In genomic region chr19:17391371-17392151, GRCh38 we compare ENCODE assay signal across 9 cellular contexts. TPM values are rescaled to one million over a fixed set of nuclear protein-coding genes. Genes with fewer than 3 reads are reported as not detected.
A peak's percentile ranks its signal among the peaks of the same experiment; 100 is the strongest.
DNase-seq lines count a peak whose midpoint lies in the region; ATAC-seq and TF ChIP-seq lines count a peak whose summit lies in the region.
"Had no signal": no experiment of that assay in that cellular context is flagged by ENCODE, and none has a peak within 500 bp of the region (broad histone marks: within the 10 kb centered on the region; RNA-seq: fewer than 3 reads in every experiment).

No MANE protein-coding gene starts in this region.

- H3K14ac ChIP-seq in H9 (ENCODE audit: insufficient read depth, low read length): no peak overlapping the region

- H3K4me1 Mint-ChIP-seq in H9: peaks cover 12 to 14% of the 10 kb centered on the region in 2 experiments
- H3K4me1 Mint-ChIP-seq in stimulated activated memory B cell treated with anti-CD40 and anti-IgM and Interleukin-4, amounts not matched to agents 10 μg/mL and 1 μg/mL and 100 μg/mL, for 72 hours: peaks cover 25% of the 10 kb centered on the region

- H3K79me2 ChIP-seq in H9 (ENCODE audit: insufficient read depth, low read length) (no peaks in the 10 kb centered on the region), SU-DHL-6 (ENCODE audit: insufficient read depth, low read length) (no peaks in the 10 kb centered on the region)

- H2AK5ac ChIP-seq in H9 (ENCODE audit: insufficient read length, low read length): no peak overlapping the region

- peak overlapping the region; percentile 82 to 90 for H3K4me3 Mint-ChIP-seq in H9
- peak overlapping the region; percentile 53 for H3K4me3 Mint-ChIP-seq in stimulated activated memory B cell treated with anti-CD40 and anti-IgM and Interleukin-4, amounts not matched to agents 10 μg/mL and 1 μg/mL and 100 μg/mL, for 72 hours

- no peak overlapping the region for H4K5ac ChIP-seq in H9 (ENCODE audit: insufficient read length, low read depth, low read length)

- peak overlapping the region in 1 of 3 experiments; percentile 47; a peak in 1 of 7 replicates for H3K27ac Mint-ChIP-seq in H9
- H3K27ac Mint-ChIP-seq in stimulated activated memory B cell treated with anti-CD40 and anti-IgM and Interleukin-4, amounts not matched to agents 10 μg/mL and 1 μg/mL and 100 μg/mL, for 72 hours: no peak overlapping the region

- H2BK120ac ChIP-seq in H9 (ENCODE audit: low read depth, low read length, poor library complexity, severe bottlenecking): no peak overlapping the region

- H3K9ac ChIP-seq in H9 (ENCODE audit: extremely low read depth, insufficient read length, low read length) (no peak overlapping the region), SU-DHL-6 (ENCODE audit: low read length) (peak overlapping the region; percentile 15; the same call in 1 of the 2 replicates)

- H3K79me1 ChIP-seq in H9 (ENCODE audit: insufficient read depth, low read depth, low read length, poor library complexity, severe bottlenecking): no peaks in the 10 kb centered on the region

- H3K27me3 ChIP-seq in H9 (ENCODE audit: insufficient read depth, low read length): no peaks in the 10 kb centered on the region
- H3K27me3 ChIP-seq in SU-DHL-6 (ENCODE audit: low read length): no peaks in the 10 kb centered on the region
- H3K27me3 ChIP-seq in right cardiac atrium (ENCODE audit: control insufficient read depth, insufficient read depth): no peaks in the 10 kb centered on the region

- H3K9me2 ChIP-seq in SU-DHL-6 (replicated peaks; ENCODE audit: insufficient read depth, low read length): no peaks in the 10 kb centered on the region

- H3T11ph ChIP-seq in H9 (ENCODE audit: low read length): no peak overlapping the region

- H3K23ac ChIP-seq in H9 (ENCODE audit: insufficient read length, low read depth, low read length): no peak overlapping the region

- peaks cover 0 to 2% (median 0%) of the 10 kb centered on the region in 3 experiments; a peak in 2 of 7 replicates for H3K36me3 Mint-ChIP-seq in H9 (ENCODE audit: insufficient read depth in 1 of 3, low read depth in 3 of 3)
- peaks cover 6% of the 10 kb centered on the region for H3K36me3 Mint-ChIP-seq in stimulated activated memory B cell treated with anti-CD40 and anti-IgM and Interleukin-4, amounts not matched to agents 10 μg/mL and 1 μg/mL and 100 μg/mL, for 72 hours

- H3K9me3 Mint-ChIP-seq in H9: peaks cover 9 to 10% of the 10 kb centered on the region in 2 experiments
- peaks cover 3% of the 10 kb centered on the region for H3K9me3 Mint-ChIP-seq in stimulated activated memory B cell treated with anti-CD40 and anti-IgM and Interleukin-4, amounts not matched to agents 10 μg/mL and 1 μg/mL and 100 μg/mL, for 72 hours

- H3K4me2 ChIP-seq in H9 (ENCODE audit: insufficient read depth, insufficient read length, low read length) (peak overlapping the region; percentile 88), SU-DHL-6 (ENCODE audit: low read depth, low read length, poor library complexity, severe bottlenecking) (peak overlapping the region; percentile 67)

- H3K4me3 ChIP-seq in SU-DHL-6 (ENCODE audit: insufficient read depth, low read length, poor library complexity, severe bottlenecking) (peak overlapping the region; percentile 30), right cardiac atrium (ENCODE audit: low read length) (peak overlapping the region; percentile 35)

- no peak overlapping the region for H3K56ac ChIP-seq in H9 (ENCODE audit: insufficient read length, low read depth, low read length)

- no peak overlapping the region for H3K4ac ChIP-seq in H9 (ENCODE audit: low read depth, low read length)

- H3K23me2 ChIP-seq in H9 (ENCODE audit: insufficient read length, low read depth, low read length, poor library complexity, severe bottlenecking): peaks cover 14% of the 10 kb centered on the region

- H2BK5ac ChIP-seq in H9 (ENCODE audit: insufficient read length, low read length): no peak overlapping the region

- H2BK12ac ChIP-seq in H9 (ENCODE audit: insufficient read length, low read depth, low read length): no peak overlapping the region

- intact Hi-C loops in right cardiac atrium (cut with DNase I): loop anchor here in 2 of 4 donors (10.0 kb wide), 3 partner anchors 63 to 97 kb away; partner anchors contain the start of gene NXNL1 (in 1 of the 2)

- H3K9me3 ChIP-seq in H9 (ENCODE audit: control insufficient read depth, low read depth, low read length) (no peaks in the 10 kb centered on the region), SU-DHL-6 (ENCODE audit: insufficient read depth, low read length) (no peaks in the 10 kb centered on the region), right cardiac atrium (ENCODE audit: control insufficient read depth, low read length) (no peaks in the 10 kb centered on the region)

- H3K27ac ChIP-seq in H9 (ENCODE audit: insufficient read length, low read depth, low read length): no peak overlapping the region
- no peak overlapping the region for H3K27ac ChIP-seq in SU-DHL-6 (ENCODE audit: low read depth, low read length)
- H3K27ac ChIP-seq in right cardiac atrium (ENCODE audit: low read length): no peak overlapping the region

- H4K91ac ChIP-seq in H9 (ENCODE audit: insufficient read length, low read depth, low read length): no peak overlapping the region

- ATAC-seq in right cardiac atrium (no peak), HG02970 (IDR thresholded peaks at IDR 0.05; ENCODE audit: low FRiP score, unreplicated experiment) (no peak)
- no peak for ATAC-seq in stimulated activated memory B cell treated with anti-CD40 and anti-IgM and Interleukin-4, amounts not matched to agents 10 μg/mL and 1 μg/mL and 100 μg/mL, for 72 hours

- DNase-seq in Ammon's horn (ENCODE audit: low spot score) (peak; percentile 37), H9 (peak; percentile 38), right cardiac atrium (peak in 1 of 3 donors; percentile 31), NCI-H187 treated with DMSO at 0.1 percent for 48 hours (lab: John Stamatoyannopoulos, UW) (no peak), EL (no peak)

- H3K4me1 ChIP-seq in H9 (ENCODE audit: insufficient read depth, low read length) (no peaks in the 10 kb centered on the region), right cardiac atrium (ENCODE audit: control insufficient read depth, insufficient read depth, low read length) (no peaks in the 10 kb centered on the region)

- H2BK20ac ChIP-seq in H9 (ENCODE audit: low read depth, low read length, poor library complexity, severe bottlenecking): no peak overlapping the region

- no peaks in the 10 kb centered on the region for H3K36me3 ChIP-seq in SU-DHL-6 (ENCODE audit: low read length)

- peaks cover 22% of the 10 kb centered on the region for H3K27me3 Mint-ChIP-seq in H9 (ENCODE audit: low read depth)
- H3K27me3 Mint-ChIP-seq in stimulated activated memory B cell treated with anti-CD40 and anti-IgM and Interleukin-4, amounts not matched to agents 10 μg/mL and 1 μg/mL and 100 μg/mL, for 72 hours: peaks cover 20% of the 10 kb centered on the region

- H2BK15ac ChIP-seq in H9 (ENCODE audit: low read depth, low read length): no peak overlapping the region

- no peak overlapping the region for H4K8ac ChIP-seq in H9 (replicated peaks; ENCODE audit: insufficient read length, low read depth, low read length)

- WGBS in H9 (ENCODE audit: extremely low coverage, insufficient read length, low lambda C conversion rate): no CpG with 5 or more reads among the region's 26 CpGs
- 12% methylated on average over 26 of the region's 26 CpGs for WGBS in right cardiac atrium

- H3F3A ChIP-seq in SU-DHL-6 (ENCODE audit: insufficient read depth): 0 out of 2 replicates have a peak, but pooled peaks cover 3% of the 10 kb centered on the region

- H2AFZ ChIP-seq in H9 (ENCODE audit: low read length) (no peak overlapping the region), SU-DHL-6 (ENCODE audit: low read depth, low read length, severe bottlenecking) (peak overlapping the region; percentile 44)

- H4K20me1 ChIP-seq in H9 (ENCODE audit: control insufficient read depth, insufficient read depth, insufficient read length) (no peaks in the 10 kb centered on the region), SU-DHL-6 (ENCODE audit: low read depth, low read length) (no peaks in the 10 kb centered on the region)

- H3K18ac ChIP-seq in H9 (ENCODE audit: insufficient read length, low read depth, low read length): no peak overlapping the region

- TF ChIP-seq CTCF in H9 (conservative IDR thresholded peaks at IDR 0.05): peak; percentile 17; the same call in 2 of the 3 replicates
- no peak for TF ChIP-seq CTCF in SU-DHL-6 (IDR thresholded peaks at IDR 0.05; ENCODE audit: insufficient read depth, low read length, poor library complexity, severe bottlenecking)

RNA-seq across cellular contexts. Expression of gene CCDC194, which starts 2.4 kb away (rescaled TPM):
- total RNA-seq in H9 (2021): 0.68 and 0.75 TPM in 2 replicates
- under 1 TPM in 1 of 4 donors, not detected in 3; 0.43 TPM for total RNA-seq in right cardiac atrium
- not detected for polyA plus RNA-seq in right cardiac atrium
- total RNA-seq: left cardiac atrium had no signal

RNA-seq across cellular contexts. Expression of gene BST2, which starts 13.9 kb away (rescaled TPM):
- 60.7 and 63.3 TPM in 2 replicates for total RNA-seq in H9 (2021)
- total RNA-seq in right cardiac atrium: 10 to 100 TPM; 32.3 to 56.3 (median 39.6) TPM
- 45.1 TPM for polyA plus RNA-seq in right cardiac atrium

RNA-seq across cellular contexts. Expression of gene PLVAP, which starts 14.4 kb away (rescaled TPM):
- total RNA-seq in H9 (2021) (not detected in 2 replicates), right cardiac atrium (100 to 1,000 TPM; 105 to 113 (median 108) TPM)
- 81.7 TPM for polyA plus RNA-seq in right cardiac atrium

RNA-seq across cellular contexts. Expression of gene MVB12A, which starts 28.3 kb away (rescaled TPM):
- total RNA-seq in H9 (2021) (49.7 and 50.4 TPM in 2 replicates), right cardiac atrium (10 to 100 TPM; 20.6 to 27.2 (median 23.4) TPM)
- polyA plus RNA-seq in right cardiac atrium: 30.5 TPM

RNA-seq across cellular contexts. Expression of gene GTPBP3, which starts 54.2 kb away (rescaled TPM):
- total RNA-seq in H9 (2021) (62.9 and 71.3 TPM in 2 replicates), right cardiac atrium (10 to 100 TPM in 2 of 4 donors, 1 to 10 TPM in 2; 7.9 to 11.3 (median 10.3) TPM)
- 8.4 TPM for polyA plus RNA-seq in right cardiac atrium

Comparison
In these comparisons a context has a peak if more than half of its experiments do, and no peak if none do; other contexts are left out.
1. DNase-seq: peak in Ammon's horn (single experiment) and H9 (single experiment); none in NCI-H187 treated with DMSO at 0.1 percent for 48 hours (single experiment) and EL (single experiment).
2. RNA of gene PLVAP, which starts 14.4 kb away (total RNA-seq): 105 to 113 TPM in right cardiac atrium; not detected in H9; every median in the first group is over 10 times any median in the second.